ENCODE assay signal across 8 cellular contexts in the genomic region with DNA sequence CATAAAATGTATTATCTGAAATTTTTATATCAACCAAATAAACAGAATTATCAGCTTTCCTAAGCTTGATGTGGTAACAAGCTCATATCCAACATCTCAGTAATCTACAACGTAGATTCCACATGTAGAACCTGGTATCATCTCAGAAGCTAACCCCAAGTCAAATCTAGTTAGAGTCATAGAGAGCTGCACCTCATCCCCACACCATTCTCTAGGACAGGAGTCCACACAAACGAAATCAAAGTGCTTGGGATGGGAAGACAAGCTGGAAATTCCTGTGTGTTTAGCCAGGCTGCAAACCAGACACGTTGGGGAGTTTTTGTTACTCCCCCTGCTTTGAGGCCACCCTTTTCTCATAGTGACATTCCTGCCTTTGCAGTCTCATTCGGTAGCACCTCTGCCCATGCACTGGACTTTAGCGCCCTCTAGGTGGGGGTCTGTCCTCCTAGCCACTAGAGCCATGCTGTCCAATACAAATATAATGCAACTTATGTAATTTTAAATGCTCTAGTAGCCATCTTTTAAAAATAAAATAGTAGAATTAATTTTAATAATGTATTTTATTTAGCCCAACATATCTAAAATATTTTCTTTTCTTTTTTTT. TPM values are rescaled to one million over a fixed set of nuclear protein-coding genes. Genes with fewer than 3 reads are reported as not detected.
DNase-seq lines count a peak whose midpoint lies in the region; ATAC-seq and TF ChIP-seq lines count a peak whose summit lies in the region.

No MANE protein-coding gene starts in this region.

- H2AFZ ChIP-seq in KMS-11 (ENCODE audit: low read depth), result peak overlapping the region; percentile 26; the same call in 1 of the 2 replicates

- no peaks in the 10 kb centered on the region for H3K79me2 ChIP-seq in KMS-11 (ENCODE audit: insufficient read depth, low read depth)

- no peaks in the 10 kb centered on the region for H4K20me1 ChIP-seq in KMS-11 (ENCODE audit: insufficient read depth)

- TF ChIP-seq POLR2A in lower leg skin (IDR thresholded peaks at IDR 0.05), result no peak

- H3K9me3 ChIP-seq in colonic mucosa, result no peaks in the 10 kb centered on the region

- no peak overlapping the region for H3K4me2 ChIP-seq in KMS-11

- TF ChIP-seq CTCF in KMS-11 (conservative IDR thresholded peaks at IDR 0.05; ENCODE audit: low read depth, low read length) (peak; percentile 72), colonic mucosa (IDR thresholded peaks at IDR 0.05) (peak; percentile 63), lower leg skin (IDR thresholded peaks at IDR 0.05) (no peak)

- no peak overlapping the region for H3K4me3 ChIP-seq in KMS-11 (IDR thresholded peaks at IDR 0.05; ENCODE audit: insufficient read depth, low read depth, low read length)
- H3K4me3 ChIP-seq in colonic mucosa, result no peak overlapping the region
- no peak overlapping the region for H3K4me3 ChIP-seq in lower leg skin (ENCODE audit: low read depth, poor library complexity, severe bottlenecking)

- H3K9ac ChIP-seq in KMS-11 (no peak overlapping the region), colonic mucosa (ENCODE audit: low read depth in 2 of 2, low read length in 2 of 2) (no peak overlapping the region)

- intact Hi-C loops in colonic mucosa (cut with DNase I) (loop anchor here (5.0 kb wide), 1 partner anchor 1179 kb away; no protein-coding TSS in a partner anchor), lower leg skin (cut with DNase I; ENCODE audit: low total_unique reads) (no loop called here)

- peak; percentile 40 for DNase-seq in COLO829 (ENCODE audit: low spot score)
- DNase-seq in RKO (ENCODE audit: low spot score), result peak; percentile 74
- peak; percentile 88 for DNase-seq in colonic mucosa
- DNase-seq in myocyte (ENCODE audit: low read depth), result peak; percentile 71
- no peak for DNase-seq in lower leg skin (ENCODE audit: low spot score in 2 of 2)

- H3K27me3 ChIP-seq in KMS-11 (ENCODE audit: insufficient read depth, low read depth) (no peaks in the 10 kb centered on the region), colonic mucosa (no peaks in the 10 kb centered on the region)

- ATAC-seq in GM18858 (IDR thresholded peaks at IDR 0.05; ENCODE audit: unreplicated experiment), result peak; percentile 41
- no peak for ATAC-seq in GM18520 (IDR thresholded peaks at IDR 0.05; ENCODE audit: unreplicated experiment)

- H3K27ac ChIP-seq in KMS-11 (no peak overlapping the region), colonic mucosa (no peak overlapping the region)

- H3K4me1 ChIP-seq in KMS-11 (ENCODE audit: low read depth, poor library complexity, severe bottlenecking) (peaks cover 10% of the 10 kb centered on the region), colonic mucosa (no peaks in the 10 kb centered on the region)

- 21 to 23% methylated on average over 5 of the region's 5 CpGs for WGBS in lower leg skin, 2 donors

- H3K36me3 ChIP-seq in KMS-11 (ENCODE audit: insufficient read depth) (no peaks in the 10 kb centered on the region), colonic mucosa (no peaks in the 10 kb centered on the region)

RNA-seq across cellular contexts. Expression of a gene that starts 28.1 kb away (rescaled TPM):
- total RNA-seq in colonic mucosa, result 100 to 1,000 TPM; 133 to 178 TPM
- 8.1 and 9.9 TPM in 2 replicates for total RNA-seq in myocyte
- 3.9 TPM for polyA plus RNA-seq in myocyte (2012)
- total RNA-seq in lower leg skin, result 1 to 10 TPM; 2.6 to 3.7 (median 3.3) TPM

Comparison
In these comparisons a context has a peak if more than half of its experiments do, and no peak if none do; other contexts are left out.
1. DNase-seq: peak in COLO829 (single experiment), RKO (single experiment), colonic mucosa (single experiment) and myocyte (single experiment); none in lower leg skin (0 of 2).
2. CTCF ChIP-seq: peak in KMS-11 (single experiment) and colonic mucosa (single experiment); none in lower leg skin (0 of 3).
3. RNA of a gene that starts 28.1 kb away (total RNA-seq): 133 to 178 TPM in colonic mucosa; 8.1 to 9.9 TPM in myocyte and 2.6 to 3.7 TPM in lower leg skin; every median in the first group is over 10 times any median in the second.